1 cellular context compared by ENCODE assay signal in genomic region chr3:5426094-5426883, GRCh38.
TF ChIP-seq lines count a peak whose summit lies in the region.

No MANE protein-coding gene starts in this region.

TF ChIP-seq in HepG2, 621 proteins besides CTCF, POLR2A, EP300 and RAD21 (continued from another document and continues in another):
- TF ChIP-seq ZNF407 (CRISPR knock-in tag; IDR thresholded peaks at IDR 0.05; ENCODE audit: not compliant biosample characterization) (no peak), SALL1 (CRISPR knock-in tag; IDR thresholded peaks at IDR 0.05) (0 out of 2 replicates have a peak, but pooled peaks have one; percentile 16), STAT5B (CRISPR knock-in tag; IDR thresholded peaks at IDR 0.05) (no peak), XRCC5 (optimal IDR thresholded peaks at IDR 0.05; ENCODE audit: low read length) (peak; percentile 87), GPN1 (CRISPR knock-in tag; IDR thresholded peaks at IDR 0.05; ENCODE audit: borderline replicate concordance) (no peak), TRIM24 (CRISPR knock-in tag; IDR thresholded peaks at IDR 0.05) (no peak), ZNF503 (CRISPR knock-in tag; IDR thresholded peaks at IDR 0.05) (no peak), ZSCAN12 (CRISPR knock-in tag; IDR thresholded peaks at IDR 0.05) (no peak), ZHX2 (IDR thresholded peaks at IDR 0.05; ENCODE audit: low read depth) (no peak), ZHX2 (CRISPR knock-in tag; IDR thresholded peaks at IDR 0.05; ENCODE audit: borderline replicate concordance) (no peak), ZNF329 (CRISPR knock-in tag; IDR thresholded peaks at IDR 0.05; ENCODE audit: low read depth) (no peak), MAFG (CRISPR knock-in tag; IDR thresholded peaks at IDR 0.05) (no peak), MZF1 (CRISPR knock-in tag; IDR thresholded peaks at IDR 0.05; ENCODE audit: borderline replicate concordance) (no peak), ZNF468 (CRISPR knock-in tag; IDR thresholded peaks at IDR 0.05) (no peak), ZNF766 (CRISPR knock-in tag; IDR thresholded peaks at IDR 0.05; ENCODE audit: borderline replicate concordance) (no peak), HNRNPK (IDR thresholded peaks at IDR 0.05; ENCODE audit: low read depth, low read length, poor library complexity, severe bottlenecking) (no peak), ZNF513 (CRISPR knock-in tag; conservative IDR thresholded peaks at IDR 0.05) (no peak), RERE (CRISPR knock-in tag; IDR thresholded peaks at IDR 0.05; ENCODE audit: low read depth) (no peak), SRF (IDR thresholded peaks at IDR 0.05; ENCODE audit: low read depth, low read length) (no peak), SOX13 (IDR thresholded peaks at IDR 0.05) (no peak), SOX13 (CRISPR knock-in tag; conservative IDR thresholded peaks at IDR 0.05 in 1 of 2, IDR thresholded peaks at IDR 0.05 in 1 of 2) (no peak), CREM (IDR thresholded peaks at IDR 0.05) (no peak), CREM (CRISPR knock-in tag; IDR thresholded peaks at IDR 0.05) (no peak), ZFP41 (CRISPR knock-in tag; IDR thresholded peaks at IDR 0.05; ENCODE audit: borderline replicate concordance) (no peak), ZFAT (CRISPR knock-in tag; conservative IDR thresholded peaks at IDR 0.05) (no peak), ZNF10 (CRISPR knock-in tag; IDR thresholded peaks at IDR 0.05; ENCODE audit: borderline replicate concordance, low read depth) (no peak), ZNF549 (CRISPR knock-in tag; IDR thresholded peaks at IDR 0.05) (no peak), SNAI1 (CRISPR knock-in tag; IDR thresholded peaks at IDR 0.05; ENCODE audit: borderline replicate concordance) (no peak), ZNF816 (CRISPR knock-in tag; IDR thresholded peaks at IDR 0.05; ENCODE audit: borderline replicate concordance) (no peak), NCOR1 (IDR thresholded peaks at IDR 0.05; ENCODE audit: borderline replicate concordance, low read length) (no peak), KMT2A (CRISPR knock-in tag; IDR thresholded peaks at IDR 0.05) (no peak), E2F1 (CRISPR knock-in tag; IDR thresholded peaks at IDR 0.05) (no peak), ZNF891 (CRISPR knock-in tag; IDR thresholded peaks at IDR 0.05) (no peak), TBX3 (IDR thresholded peaks at IDR 0.05; ENCODE audit: borderline replicate concordance) (no peak), CREBL2 (CRISPR knock-in tag; IDR thresholded peaks at IDR 0.05; ENCODE audit: borderline replicate concordance) (no peak), ZNF782 (CRISPR knock-in tag; IDR thresholded peaks at IDR 0.05; ENCODE audit: borderline replicate concordance) (no peak), SPEN (CRISPR knock-in tag; IDR thresholded peaks at IDR 0.05; ENCODE audit: low read depth) (no peak)
